Comparison of ENCODE assay signal across 14 cellular contexts in genomic region chr9:25703826-25704357, GRCh38.
"Had no signal": no experiment of that assay in that cellular context is flagged by ENCODE, and none has a peak within 500 bp of the region (broad histone marks: within the 10 kb centered on the region; RNA-seq: fewer than 3 reads in every experiment).

No MANE protein-coding gene starts in this region.

- H3K9me3 Mint-ChIP-seq: activated CD4-positive, alpha-beta T cell treated with anti-CD3 and anti-CD28 coated beads, Interleukin-2, amount 10 ng/mL, durations not matched to agents 24 days and 14 days; activated naive CD8-positive, alpha-beta T cell treated with anti-CD3 and anti-CD28 coated beads, Interleukin-2, amount 10 ng/mL, durations not matched to agents 7 days and 5 days; endodermal cell; stimulated activated memory B cell treated with anti-CD40 and anti-IgM and Interleukin-4, amounts not matched to agents 10 μg/mL and 1 μg/mL and 100 μg/mL, for 72 hours had no signal

- H3K4me1 Mint-ChIP-seq: activated CD4-positive, alpha-beta T cell treated with anti-CD3 and anti-CD28 coated beads, Interleukin-2, amount 10 ng/mL, durations not matched to agents 24 days and 14 days; activated naive CD8-positive, alpha-beta T cell treated with anti-CD3 and anti-CD28 coated beads, Interleukin-2, amount 10 ng/mL, durations not matched to agents 7 days and 5 days; endodermal cell; naive B cell; stimulated activated memory B cell treated with anti-CD40 and anti-IgM and Interleukin-4, amounts not matched to agents 10 μg/mL and 1 μg/mL and 100 μg/mL, for 72 hours had no signal

- H3K36me3 Mint-ChIP-seq: activated naive CD8-positive, alpha-beta T cell treated with anti-CD3 and anti-CD28 coated beads, Interleukin-2, amount 10 ng/mL, durations not matched to agents 7 days and 5 days; naive B cell; stimulated activated memory B cell treated with anti-CD40 and anti-IgM and Interleukin-4, amounts not matched to agents 10 μg/mL and 1 μg/mL and 100 μg/mL, for 72 hours had no signal

- H3K27ac Mint-ChIP-seq: activated CD4-positive, alpha-beta T cell treated with anti-CD3 and anti-CD28 coated beads, Interleukin-2, amount 10 ng/mL, durations not matched to agents 24 days and 14 days; activated naive CD8-positive, alpha-beta T cell treated with anti-CD3 and anti-CD28 coated beads, Interleukin-2, amount 10 ng/mL, durations not matched to agents 7 days and 5 days; endodermal cell; naive B cell; stimulated activated memory B cell treated with anti-CD40 and anti-IgM and Interleukin-4, amounts not matched to agents 10 μg/mL and 1 μg/mL and 100 μg/mL, for 72 hours had no signal

- ATAC-seq: stimulated activated memory B cell treated with anti-CD40 and anti-IgM and Interleukin-4, amounts not matched to agents 10 μg/mL and 1 μg/mL and 100 μg/mL, for 72 hours had no signal

- H3K27ac ChIP-seq: cardiac muscle cell, parathyroid adenoma, thyroid gland, uterus had no signal

- H3K27me3 Mint-ChIP-seq: activated CD4-positive, alpha-beta T cell treated with anti-CD3 and anti-CD28 coated beads, Interleukin-2, amount 10 ng/mL, durations not matched to agents 24 days and 14 days; activated naive CD8-positive, alpha-beta T cell treated with anti-CD3 and anti-CD28 coated beads, Interleukin-2, amount 10 ng/mL, durations not matched to agents 7 days and 5 days; naive B cell; stimulated activated memory B cell treated with anti-CD40 and anti-IgM and Interleukin-4, amounts not matched to agents 10 μg/mL and 1 μg/mL and 100 μg/mL, for 72 hours had no signal

- DNase-seq: activated CD4-positive, alpha-beta T cell treated with anti-CD3 and anti-CD28 coated beads, Interleukin-2, amount 10 ng/mL, durations not matched to agents 24 days and 14 days; activated CD4-positive, CD25-positive, alpha-beta regulatory T cell; activated CD8-positive, alpha-beta memory T cell treated with anti-CD3 and anti-CD28 coated beads, Interleukin-2, amount 50 U/mL, for 48 hours; activated naive CD8-positive, alpha-beta T cell treated with anti-CD3 and anti-CD28 coated beads, Interleukin-2, amount 10 ng/mL, durations not matched to agents 7 days and 5 days; endodermal cell; esophagus squamous epithelium; naive B cell; stimulated activated CD4-positive, alpha-beta T cell treated with anti-CD3 and anti-CD28 coated beads, Interleukin-12 subunit alpha, Interleukin-12 subunit beta, amount 100 ng/mL, for 4 hours; SW 1271; thyroid gland; uterus had no signal

- H3K4me3 Mint-ChIP-seq: activated CD4-positive, alpha-beta T cell treated with anti-CD3 and anti-CD28 coated beads, Interleukin-2, amount 10 ng/mL, durations not matched to agents 24 days and 14 days; activated naive CD8-positive, alpha-beta T cell treated with anti-CD3 and anti-CD28 coated beads, Interleukin-2, amount 10 ng/mL, durations not matched to agents 7 days and 5 days; endodermal cell; naive B cell; stimulated activated memory B cell treated with anti-CD40 and anti-IgM and Interleukin-4, amounts not matched to agents 10 μg/mL and 1 μg/mL and 100 μg/mL, for 72 hours had no signal
